ENCODE assay signal across 19 cellular contexts in genomic region chr14:62031504-62031903, GRCh38.
"Had no signal": no experiment of that assay in that cellular context is flagged by ENCODE, and none has a peak within 500 bp of the region (broad histone marks: within the 10 kb centered on the region; RNA-seq: fewer than 3 reads in every experiment).

No MANE protein-coding gene starts in this region.

- DNase-seq: activated CD8-positive, alpha-beta memory T cell treated with anti-CD3 and anti-CD28 coated beads for 24 hours; anterior cingulate cortex; colonic mucosa; endodermal cell; erythroblast; head of caudate nucleus; left ventricle myocardium inferior; occipital lobe; stimulated activated CD4-positive, alpha-beta T cell treated with anti-CD3 and anti-CD28 coated beads, Interleukin-12 subunit alpha, Interleukin-12 subunit beta, amount 100 ng/mL, for 4 hours; stimulated activated CD4-positive, alpha-beta T cell treated with anti-CD3 and anti-CD28 coated beads, Interleukin-1b, Interleukin-23, amount 100 ng/mL, for 48 hours; stimulated activated naive CD4-positive, alpha-beta T cell treated with Interleukin-2 at 50 U/mL for 16 hours; tibial artery had no signal

- H3K4me3 Mint-ChIP-seq: activated T-helper 1 cell treated with anti-CD3 and anti-CD28 coated beads, Interleukin-12 subunit alpha, Interleukin-12 subunit beta, Interleukin-2, Interleukin-4 antibody, amounts not matched to agents 30 ng/mL and 10 ng/mL and 1 ng/mL, durations not matched to agents 14 hours and 24 hours and 36 hours; brain; central memory CD8-positive, alpha-beta T cell; endodermal cell; memory B cell; T-helper 1 cell treated with Interleukin-12 subunit alpha and Interleukin-12 subunit beta and Interleukin-4 antibody, amounts not matched to agents 30 μg/mL and 1 μg/mL, for 36 hours had no signal

- H3K4me3 ChIP-seq: colonic mucosa, left ventricle myocardium inferior, right atrium auricular region, tibial artery had no signal

- H3K36me3 ChIP-seq: colonic mucosa, left ventricle myocardium inferior, right atrium auricular region, tibial artery had no signal

- H3K27ac ChIP-seq: colonic mucosa, left ventricle myocardium inferior, right atrium auricular region, tibial artery had no signal

- H3K9me3 ChIP-seq: colonic mucosa, right atrium auricular region, tibial artery had no signal

- H3K27me3 ChIP-seq: colonic mucosa, right atrium auricular region, tibial artery had no signal

- H3K4me1 Mint-ChIP-seq: brain; central memory CD8-positive, alpha-beta T cell had no signal

- H3K4me1 ChIP-seq: colonic mucosa, left ventricle myocardium inferior, right atrium auricular region, tibial artery had no signal

- H3K27ac Mint-ChIP-seq: activated T-helper 1 cell treated with anti-CD3 and anti-CD28 coated beads, Interleukin-12 subunit alpha, Interleukin-12 subunit beta, Interleukin-2, Interleukin-4 antibody, amounts not matched to agents 30 ng/mL and 10 ng/mL and 1 ng/mL, durations not matched to agents 14 hours and 24 hours and 36 hours; brain; endodermal cell; memory B cell; T-helper 1 cell treated with Interleukin-12 subunit alpha and Interleukin-12 subunit beta and Interleukin-4 antibody, amounts not matched to agents 30 μg/mL and 1 μg/mL, for 36 hours had no signal

- ATAC-seq: activated CD4-positive, CD25-positive, alpha-beta regulatory T cell treated with anti-CD3 and anti-CD28 coated beads, Interleukin-2, amount 50 U/mL, for 24 hours had no signal

- H3K27me3 Mint-ChIP-seq: brain, memory B cell had no signal

- H3K9me3 Mint-ChIP-seq: activated T-helper 1 cell treated with anti-CD3 and anti-CD28 coated beads, Interleukin-12 subunit alpha, Interleukin-12 subunit beta, Interleukin-2, Interleukin-4 antibody, amounts not matched to agents 30 ng/mL and 10 ng/mL and 1 ng/mL, durations not matched to agents 14 hours and 24 hours and 36 hours; central memory CD8-positive, alpha-beta T cell; endodermal cell; T-helper 1 cell treated with Interleukin-12 subunit alpha and Interleukin-12 subunit beta and Interleukin-4 antibody, amounts not matched to agents 30 μg/mL and 1 μg/mL, for 36 hours had no signal
